ENCODE assay signal across 8 cellular contexts in genomic region chr20:16573011-16573965, GRCh38. TPM values are rescaled to one million over a fixed set of nuclear protein-coding genes. Genes with fewer than 3 reads are reported as not detected.
DNase-seq lines count a peak whose midpoint lies in the region; ATAC-seq, FAIRE-seq and TF ChIP-seq lines count a peak whose summit lies in the region.

TSS of gene KIF16B (minus strand) at chr20:16573448. CDS start at chr20:16573275, 173 bp downstream.

- ATAC-seq in A549 (peak; percentile 75 to 85), GM18861 (IDR thresholded peaks at IDR 0.05; ENCODE audit: unreplicated experiment) (peak; percentile 74), HG03066 (IDR thresholded peaks at IDR 0.05; ENCODE audit: low read depth, unreplicated experiment) (peak; percentile 61)

- H3K4me3 Mint-ChIP-seq in immature natural killer cell = peak within 1 kb of the TSS; percentile 85 to 91 (median 91)

- CTCF ChIA-PET in A549 (lab: Yijun Ruan, JAX) = interaction anchor here (0.7 to 2.8 kb wide), 4 partner anchors 17 to 55 kb away, joined by 3 to 14 read pairs (median 3); no protein-coding TSS in a partner anchor

- DNase-seq in A549 (ENCODE audit: low read depth in 1 of 2, low spot score in 1 of 2) (peak; percentile 85 to 96), NCI-H2171 (lab: John Stamatoyannopoulos, UW) (peak; percentile 93), bronchial epithelial cell (ENCODE audit: low read depth) (peak; percentile 58), immature natural killer cell (peak; percentile 73 to 81 (median 77)), smooth muscle cell of the brain vasculature (ENCODE audit: low read depth, low spot score) (peak; percentile 60)

- FAIRE-seq in A549 (lab: Jason Lieb, UNC) = peak; percentile 70
- no peak for FAIRE-seq in bronchial epithelial cell (lab: Jason Lieb, UNC)

- peak within 1 kb of the TSS; percentile 39 to 74 (median 61) for H3K27ac Mint-ChIP-seq in immature natural killer cell

- H3K4me1 ChIP-seq in A549 = peaks cover 29% of the 10 kb centered on the region

- TF ChIP-seq POLR2A in A549 (IDR thresholded peaks at IDR 0.05; ENCODE audit: low read length) = peak; percentile 82

- H3K4me3 ChIP-seq in A549 (peak within 1 kb of the TSS; percentile 63), WI38 (ENCODE audit: low read depth, low read length) (peak within 1 kb of the TSS; percentile 62), bronchial epithelial cell (ENCODE audit: low read depth, low read length) (peak within 1 kb of the TSS; percentile 85)

- 1% methylated on average over 26 of the region's 65 CpGs for WGBS in A549 (ENCODE audit: missing lambda C conversion rate)

- H3K27me3 ChIP-seq in bronchial epithelial cell (ENCODE audit: control insufficient read depth, insufficient read depth, low read length) = no peaks in the 10 kb centered on the region

- POLR2A ChIA-PET in A549 (lab: Yijun Ruan, JAX) = interaction anchor here (0.6 to 1.7 kb wide), 3 partner anchors 33 to 45 kb away, joined by 3 to 5 read pairs (median 4); no protein-coding TSS in a partner anchor

- no peaks in the 10 kb centered on the region for H3K36me3 Mint-ChIP-seq in immature natural killer cell

- H3K9me3 Mint-ChIP-seq in immature natural killer cell = no peaks in the 10 kb centered on the region

- TF ChIP-seq CTCF in A549 (IDR thresholded peaks at IDR 0.05) (no peak), WI38 (IDR thresholded peaks at IDR 0.05; ENCODE audit: low read depth, low read length) (no peak), bronchial epithelial cell (IDR thresholded peaks at IDR 0.05; ENCODE audit: insufficient read depth, low read length, severe bottlenecking) (peak; percentile 6)

- TF ChIP-seq RAD21 in A549 (conservative IDR thresholded peaks at IDR 0.05 in 1 of 2, IDR thresholded peaks at IDR 0.05 in 1 of 2) = peak in 1 of 2 experiments; percentile 19; a peak in 3 of 5 replicates

- no peaks in the 10 kb centered on the region for H3K9me3 ChIP-seq in A549

- H3K4me2 ChIP-seq in A549 = peak within 1 kb of the TSS; percentile 85

- peak within 1 kb of the TSS; percentile 90 to 92 for H3K27ac ChIP-seq in A549

- no peak for TF ChIP-seq EP300 in A549 (IDR thresholded peaks at IDR 0.05)

- H3K27me3 Mint-ChIP-seq in immature natural killer cell (ENCODE audit: low read depth in 3 of 3) = peaks cover 2 to 7% (median 5%) of the 10 kb centered on the region in 3 donors

- peaks cover 42 to 47% of the 10 kb centered on the region in 2 donors for H3K4me1 Mint-ChIP-seq in immature natural killer cell

- H3K36me3 ChIP-seq in bronchial epithelial cell (ENCODE audit: control insufficient read depth, insufficient read depth, low read length) = no peaks in the 10 kb centered on the region

TF ChIP-seq in A549, 52 proteins besides CTCF, POLR2A, EP300 and RAD21 (continues in another document):
- TF ChIP-seq FOSL2 (IDR thresholded peaks at IDR 0.05) = no peak
- TF ChIP-seq FOSL2 (CRISPR knock-in tag; IDR thresholded peaks at IDR 0.05) = no peak
- no peak for TF ChIP-seq EHMT2 (IDR thresholded peaks at IDR 0.05; ENCODE audit: low read depth)
- peak; percentile 99 for TF ChIP-seq CHD4 (IDR thresholded peaks at IDR 0.05; ENCODE audit: borderline replicate concordance)
- peak; percentile 100 for TF ChIP-seq KDM1A (IDR thresholded peaks at IDR 0.05; ENCODE audit: low read depth)
- TF ChIP-seq E2F6 (IDR thresholded peaks at IDR 0.05; ENCODE audit: borderline replicate concordance, low read depth) = peak; percentile 57; the same call in 1 of the 2 replicates
- no peak for TF ChIP-seq HOXA7 (CRISPR knock-in tag; IDR thresholded peaks at IDR 0.05)
- peak; percentile 64 for TF ChIP-seq RFX5 (IDR thresholded peaks at IDR 0.05)
- TF ChIP-seq ZSCAN20 (CRISPR knock-in tag; IDR thresholded peaks at IDR 0.05) = no peak
- peak; percentile 78 for TF ChIP-seq USF2 (IDR thresholded peaks at IDR 0.05)
- no peak for TF ChIP-seq REST (IDR thresholded peaks at IDR 0.05)
- TF ChIP-seq NPAS2 (CRISPR knock-in tag; IDR thresholded peaks at IDR 0.05; ENCODE audit: borderline replicate concordance) = no peak
- no peak for TF ChIP-seq HOXB5 (CRISPR knock-in tag; IDR thresholded peaks at IDR 0.05)
- no peak for TF ChIP-seq POLR2AphosphoS2 (conservative IDR thresholded peaks at IDR 0.05; ENCODE audit: low read length)
- no peak for TF ChIP-seq ELK1 (IDR thresholded peaks at IDR 0.05; ENCODE audit: low read depth, low read length)
- TF ChIP-seq CHD2 (IDR thresholded peaks at IDR 0.05; ENCODE audit: low read length, partially characterized antibody) = no peak
- TF ChIP-seq CEBPB (IDR thresholded peaks at IDR 0.05) = no peak
- TF ChIP-seq PBX3 (IDR thresholded peaks at IDR 0.05) = no peak
- no peak for TF ChIP-seq RNF2 (IDR thresholded peaks at IDR 0.05; ENCODE audit: borderline replicate concordance, low read depth)
- TF ChIP-seq NR3C1 (IDR thresholded peaks at IDR 0.05) = no peak
- no peak for TF ChIP-seq RARB (CRISPR knock-in tag; IDR thresholded peaks at IDR 0.05)
- TF ChIP-seq PHF8 (IDR thresholded peaks at IDR 0.05; ENCODE audit: borderline replicate concordance, low read depth) = peak; percentile 55
- TF ChIP-seq ZFP36 (IDR thresholded peaks at IDR 0.05; ENCODE audit: borderline replicate concordance, partially characterized antibody) = no peak
- no peak for TF ChIP-seq NFE2L2 (conservative IDR thresholded peaks at IDR 0.05; ENCODE audit: low read length)

RNA-seq across cellular contexts. Expression of gene KIF16B, which starts in this region (rescaled TPM):
- 23.3 and 27.4 TPM in 2 replicates for polyA plus RNA-seq in A549 (2011; rRNA removed)
- polyA plus RNA-seq in A549 (2012; cell fraction: cytosol; rRNA removed) = 6.1 and 7.1 TPM in 2 replicates
- 9.5 and 12.0 TPM in 2 replicates for polyA plus RNA-seq in A549 (2012; cell fraction: nucleus; rRNA removed)
- 12.1 to 14.1 TPM (median 13.8 TPM) in 3 replicates for polyA plus RNA-seq in A549 (2017; fragmentation: RNase III; extraction: RNeasy Plus Mini Kit Qiagen cat#74134 plus additional on column Dnase treatment)
- 20.2 and 24.1 TPM in 2 replicates for polyA minus RNA-seq in A549 (2011; rRNA and poly(A)+ RNA removed)
- total RNA-seq in bronchial epithelial cell = 19.0 and 21.1 TPM in 2 replicates
- 1 to 10 TPM in 2 of 3 donors, under 1 TPM in 1; 0.59 to 5.4 (median 1.1) TPM for polyA plus RNA-seq in immature natural killer cell

Comparison
In these comparisons a context has a peak if more than half of its experiments do, and no peak if none do; other contexts are left out.
1. Peak in every context shown above with its lines: DNase-seq, ATAC-seq, H3K4me3 ChIP-seq and H3K27ac ChIP-seq.